8 cellular contexts compared by ENCODE assay signal in genomic region chr1:89692601-89693503, GRCh38. TPM values are rescaled to one million over a fixed set of nuclear protein-coding genes. Genes with fewer than 3 reads are reported as not detected.
DNase-seq lines count a peak whose midpoint lies in the region; ATAC-seq and TF ChIP-seq lines count a peak whose summit lies in the region.

No MANE protein-coding gene starts in this region.

- peaks cover 0 to 6% of the 10 kb centered on the region in 2 donors for H3K36me3 ChIP-seq in left lung

- DNase-seq in SKM-1 treated with dmso at 0.1 percent for 144 hours (lab: John Stamatoyannopoulos, UW; ENCODE audit: unreplicated experiment) (peak; percentile 92), left lung (no peak), DMS79 (lab: John Stamatoyannopoulos, UW) (no peak), NCI-H69 (lab: John Stamatoyannopoulos, UW) (no peak), hippocampal formation (lab: John Stamatoyannopoulos, UW) (no peak)
- no peak for DNase-seq in activated CD4-positive, CD25-positive, alpha-beta regulatory T cell (lab: John Stamatoyannopoulos, UW)

- H3K4me3 ChIP-seq in left lung, result no peak overlapping the region

- peak overlapping the region; percentile 62 to 67 for H3K27ac ChIP-seq in left lung

- ATAC-seq in GM18511 (IDR thresholded peaks at IDR 0.05; ENCODE audit: unreplicated experiment), result peak; percentile 89
- peak; percentile 53 for ATAC-seq in HG02884 (IDR thresholded peaks at IDR 0.05; ENCODE audit: unreplicated experiment)
- ATAC-seq in left lung, result peak; percentile 84

- no peaks in the 10 kb centered on the region for H3K27me3 ChIP-seq in left lung

- no peaks in the 10 kb centered on the region for H3K9me3 ChIP-seq in left lung

- TF ChIP-seq CTCF in left lung (IDR thresholded peaks at IDR 0.05), result no peak

- peaks cover 16 to 49% of the 10 kb centered on the region in 2 donors for H3K4me1 ChIP-seq in left lung

- intact Hi-C loops in left lung (cut with DNase I), result no loop called here

RNA-seq across cellular contexts. Expression of gene LRRC8C, which starts 59.9 kb away (rescaled TPM):
- total RNA-seq in left lung, result 10 to 100 TPM; 11.4 to 11.6 TPM
